9 cellular contexts compared by ENCODE assay signal in the genomic region with DNA sequence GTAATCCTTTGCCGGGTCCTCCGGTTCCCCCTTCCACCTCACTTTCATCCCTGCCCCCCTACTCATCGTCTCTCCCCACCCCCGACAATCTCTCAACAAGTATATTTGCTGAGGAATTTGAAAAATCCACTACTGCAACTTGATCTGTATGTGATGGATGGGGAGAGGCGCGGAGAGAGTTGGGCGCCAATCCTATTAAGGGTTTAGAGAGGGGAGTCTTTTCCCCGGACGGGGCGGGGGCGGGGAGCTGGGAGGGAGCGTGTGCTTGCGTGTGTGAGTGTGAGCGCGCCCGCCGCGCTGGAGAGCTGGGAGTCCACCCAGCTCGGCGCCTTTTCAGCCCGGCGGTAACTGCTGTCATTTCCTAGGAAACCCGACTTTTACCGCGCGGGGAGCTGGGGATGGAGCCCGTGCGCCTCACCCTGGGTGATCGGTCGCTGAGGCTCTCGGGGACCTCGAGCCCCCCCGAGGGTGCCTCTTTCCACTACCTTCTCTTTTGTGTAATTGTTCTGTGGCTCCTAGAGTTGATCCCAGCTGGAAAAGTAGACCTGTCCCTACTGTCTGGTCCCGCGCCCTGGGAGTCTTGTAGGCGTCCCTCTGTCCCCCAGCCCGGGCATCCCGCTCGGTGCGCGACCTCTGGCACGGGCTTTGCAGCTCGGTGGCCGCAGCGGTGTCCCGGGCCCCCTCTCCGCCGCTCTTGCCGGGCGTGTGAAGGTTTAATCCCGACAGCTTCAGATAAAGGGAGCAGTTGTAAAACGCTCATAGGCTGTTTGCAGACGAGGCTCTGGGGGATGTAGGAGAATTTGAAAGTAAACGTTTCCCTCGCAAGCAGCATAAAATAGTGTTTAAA. TPM values are rescaled to one million over a fixed set of nuclear protein-coding genes. Genes with fewer than 3 reads are reported as not detected.
DNase-seq lines count a peak whose midpoint lies in the region; ATAC-seq and TF ChIP-seq lines count a peak whose summit lies in the region.
"Had no signal": no experiment of that assay in that cellular context is flagged by ENCODE, and none has a peak within 500 bp of the region (broad histone marks: within the 10 kb centered on the region; RNA-seq: fewer than 3 reads in every experiment).

No MANE protein-coding gene starts in this region.

- H3K36me3 Mint-ChIP-seq in stimulated activated effector memory CD8-positive, alpha-beta T cell treated with anti-CD3 and anti-CD28 coated beads, Interleukin-12 subunit alpha, Interleukin-12 subunit beta, amount 100 ng/mL, for 72 hours = no peaks in the 10 kb centered on the region

- peak overlapping the region; percentile 74 to 85 for H3K27ac ChIP-seq in ascending aorta
- H3K27ac ChIP-seq: epithelial cell of prostate had no signal

- H3K27ac Mint-ChIP-seq in stimulated activated effector memory CD8-positive, alpha-beta T cell treated with anti-CD3 and anti-CD28 coated beads, Interleukin-12 subunit alpha, Interleukin-12 subunit beta, amount 100 ng/mL, for 72 hours = no peak overlapping the region

- no peak for ATAC-seq in stimulated activated effector memory CD8-positive, alpha-beta T cell treated with anti-CD3 and anti-CD28 coated beads, Interleukin-12 subunit alpha, Interleukin-12 subunit beta, amount 100 ng/mL, for 72 hours

- no peaks in the 10 kb centered on the region for H3K27me3 ChIP-seq in ascending aorta

- no peaks in the 10 kb centered on the region for H3K9me3 ChIP-seq in ascending aorta

- H3K4me1 Mint-ChIP-seq in stimulated activated effector memory CD8-positive, alpha-beta T cell treated with anti-CD3 and anti-CD28 coated beads, Interleukin-12 subunit alpha, Interleukin-12 subunit beta, amount 100 ng/mL, for 72 hours = peaks cover 9% of the 10 kb centered on the region

- H3K9me3 Mint-ChIP-seq in stimulated activated effector memory CD8-positive, alpha-beta T cell treated with anti-CD3 and anti-CD28 coated beads, Interleukin-12 subunit alpha, Interleukin-12 subunit beta, amount 100 ng/mL, for 72 hours = no peaks in the 10 kb centered on the region

- intact Hi-C loops in ascending aorta (cut with DNase I) = loop anchor here (2.0 kb wide), 2 partner anchors 68 to 130 kb away; no protein-coding TSS in a partner anchor

- H3K4me3 Mint-ChIP-seq in stimulated activated effector memory CD8-positive, alpha-beta T cell treated with anti-CD3 and anti-CD28 coated beads, Interleukin-12 subunit alpha, Interleukin-12 subunit beta, amount 100 ng/mL, for 72 hours = peak overlapping the region; percentile 13

- H3K4me1 ChIP-seq in ascending aorta = peaks cover 4 to 16% of the 10 kb centered on the region in 2 donors

- DNase-seq in AG09319 (ENCODE audit: extremely low read depth, low read depth) = peak; percentile 80
- DNase-seq in HS-27A (ENCODE audit: low read depth) = peak; percentile 96
- DNase-seq in ascending aorta (ENCODE audit: low spot score in 2 of 2) = peak in 1 of 2 donors; percentile 77
- peak; percentile 72 for DNase-seq in iPS-NIHi11 (ENCODE audit: low spot score)
- no peak for DNase-seq in stimulated activated effector memory CD8-positive, alpha-beta T cell treated with anti-CD3 and anti-CD28 coated beads, Interleukin-12 subunit alpha, Interleukin-12 subunit beta, amount 100 ng/mL, for 72 hours (ENCODE audit: low spot score in 2 of 2)
- DNase-seq in NCI-H526 treated with DMSO at 0.1 percent for 48 hours (lab: John Stamatoyannopoulos, UW) = no peak
- DNase-seq in NCI-H1930 (lab: John Stamatoyannopoulos, UW) = no peak
- no peak for DNase-seq in NCI-H146 treated with DMSO at 0.1 percent for 48 hours (lab: John Stamatoyannopoulos, UW; ENCODE audit: unreplicated experiment)

- H3K36me3 ChIP-seq in ascending aorta = no peaks in the 10 kb centered on the region

- peak overlapping the region; percentile 51 to 67 for H3K4me3 ChIP-seq in ascending aorta

- TF ChIP-seq CTCF in AG09319 (IDR thresholded peaks at IDR 0.05; ENCODE audit: low read depth, low read length) (no peak), ascending aorta (IDR thresholded peaks at IDR 0.05) (no peak)

RNA-seq across cellular contexts. Expression of a gene that starts 1.5 kb away (rescaled TPM):
- total RNA-seq in ascending aorta = 23.1 TPM

Comparison
In these comparisons a context has a peak if more than half of its experiments do, and no peak if none do; other contexts are left out.
1. DNase-seq: peak in AG09319 (single experiment), HS-27A (single experiment) and iPS-NIHi11 (single experiment); none in stimulated activated effector memory CD8-positive, alpha-beta T cell treated with anti-CD3 and anti-CD28 coated beads, Interleukin-12 subunit alpha, Interleukin-12 subunit beta, amount 100 ng/mL, for 72 hours (0 of 2), NCI-H526 treated with DMSO at 0.1 percent for 48 hours (single experiment), NCI-H1930 (0 of 2) and NCI-H146 treated with DMSO at 0.1 percent for 48 hours (single experiment).